ENCODE assay signal across 8 cellular contexts in genomic region chr19:40690699-40691420, GRCh38.
DNase-seq lines count a peak whose midpoint lies in the region; ATAC-seq lines count a peak whose summit lies in the region.

No MANE protein-coding gene starts in this region.

- DNase-seq in NCI-H345 treated with DMSO at 0.1 percent for 48 hours (lab: John Stamatoyannopoulos, UW; ENCODE audit: unreplicated experiment) (peak; percentile 91), islet precursor cell (peak; percentile 98)
- peak; percentile 75 for DNase-seq in central memory CD4-positive, alpha-beta T cell
- DNase-seq in stimulated activated CD4-positive, alpha-beta T cell treated with anti-CD3 and anti-CD28 coated beads, Interleukin-12 subunit alpha, Interleukin-12 subunit beta, amount 100 ng/mL, for 4 hours: peak; percentile 91

- ATAC-seq in GM18498 (IDR thresholded peaks at IDR 0.05; ENCODE audit: unreplicated experiment) (peak; percentile 75), HG03108 (IDR thresholded peaks at IDR 0.05; ENCODE audit: unreplicated experiment) (peak; percentile 40), HG02981 (IDR thresholded peaks at IDR 0.05; ENCODE audit: unreplicated experiment) (no peak)
- peak; percentile 81 to 84 for ATAC-seq in activated CD4-positive, CD25-positive, alpha-beta regulatory T cell treated with anti-CD3 and anti-CD28 coated beads, Interleukin-2, amount 50 U/mL, for 24 hours
